23 cellular contexts compared by ENCODE assay signal in genomic region chr2:200873561-200873960, GRCh38. TPM values are rescaled to one million over a fixed set of nuclear protein-coding genes. Genes with fewer than 3 reads are reported as not detected.
DNase-seq lines count a peak whose midpoint lies in the region; ATAC-seq and TF ChIP-seq lines count a peak whose summit lies in the region.
"Had no signal": no experiment of that assay in that cellular context is flagged by ENCODE, and none has a peak within 500 bp of the region (broad histone marks: within the 10 kb centered on the region; RNA-seq: fewer than 3 reads in every experiment).

No MANE protein-coding gene starts in this region.

- TF ChIP-seq CTCF in spleen (IDR thresholded peaks at IDR 0.05 in 8 of 11, conservative IDR thresholded peaks at IDR 0.05 in 3 of 11) = no peak

- ATAC-seq in activated CD4-positive, CD25-positive, alpha-beta regulatory T cell treated with anti-CD3 and anti-CD28 coated beads, Interleukin-2, amount 50 U/mL, for 24 hours = no peak
- ATAC-seq: A549, GM12878, GM23338, HCT116 had no signal

- no peak overlapping the region for H3K4me3 ChIP-seq in SJCRH30
- no peak overlapping the region for H3K4me3 ChIP-seq in spleen
- H3K4me3 ChIP-seq: A549; BLaER1 treated with 17β-estradiol and CSF1 and Interleukin-3, amounts not matched to agents 10 nM and 100 nM; GM12878; GM23338 had no signal

- WGBS in spleen, 5 donors = 94 to 98% (median 94%) methylated on average over 6 of the region's 6 CpGs

- intact Hi-C loops in spleen (cut with DNase I; ENCODE audit: low total_unique reads) = no loop called here

- H3K27me3 ChIP-seq in SJCRH30 (no peaks in the 10 kb centered on the region), spleen (replicated peaks in 1 of 7) (no peaks in the 10 kb centered on the region)
- H3K27me3 ChIP-seq: BE2C; BLaER1 treated with 17β-estradiol and CSF1 and Interleukin-3, amounts not matched to agents 10 nM and 100 nM had no signal

- H3K4me1 ChIP-seq in SJCRH30 = no peaks in the 10 kb centered on the region
- no peaks in the 10 kb centered on the region for H3K4me1 ChIP-seq in spleen
- H3K4me1 ChIP-seq: A549, BE2C had no signal

- H3K36me3 ChIP-seq in SJCRH30 (peaks cover 34% of the 10 kb centered on the region), spleen (peaks cover 3 to 90% (median 57%) of the 10 kb centered on the region in 6 donors)

- DNase-seq in LHCN-M2 (ENCODE audit: low read depth) (peak; percentile 69), SJCRH30 (no peak), amniotic epithelial cell (ENCODE audit: low read depth) (peak; percentile 20), myocyte (ENCODE audit: low read depth) (peak; percentile 31), spleen (no peak), NCI-H82 (lab: John Stamatoyannopoulos, UW) (no peak)
- DNase-seq: 8988T; ACHN; AML-193; BE2C; CD4-positive, alpha-beta T cell; CD8-positive, alpha-beta memory T cell; DMS 273 treated with DMSO at 0.1 percent for 48 hours; DMS79; EL; GDM1; H9 had no signal

- H3K27ac ChIP-seq in SJCRH30 = peak overlapping the region; percentile 23; the same call in 1 of the 2 replicates
- no peak overlapping the region for H3K27ac ChIP-seq in spleen
- H3K27ac ChIP-seq: A549; BLaER1 treated with 17β-estradiol and CSF1 and Interleukin-3, amounts not matched to agents 10 nM and 100 nM had no signal

- TF ChIP-seq POLR2A in spleen (IDR thresholded peaks at IDR 0.05) = no peak

- H3K9me3 ChIP-seq in SJCRH30 (replicated peaks) (no peaks in the 10 kb centered on the region), spleen (no peaks in the 10 kb centered on the region)
- H3K9me3 ChIP-seq: A549; BE2C; BLaER1 treated with 17β-estradiol and CSF1 and Interleukin-3, amounts not matched to agents 10 nM and 100 nM had no signal

RNA-seq across cellular contexts. Expression of gene CLK1, which starts 9.1 kb away (rescaled TPM):
- 35.4 and 44.3 TPM in 2 replicates for total RNA-seq in LHCN-M2 (2014; rRNA removed)
- polyA plus RNA-seq in LHCN-M2 (2012) = 15.3 TPM
- total RNA-seq in SJCRH30 (2014; rRNA removed; shearing (Covaris generic)) = 75.6 and 86.3 TPM in 2 replicates
- 65.5 and 70.0 TPM in 2 replicates for total RNA-seq in myocyte
- polyA plus RNA-seq in myocyte (2012) = 32.3 TPM
- 100 to 1,000 TPM; 161 to 326 (median 210) TPM for total RNA-seq in spleen
- 100 to 1,000 TPM; 314 to 737 (median 640) TPM for polyA plus RNA-seq in spleen

RNA-seq across cellular contexts. Expression of gene PPIL3, which starts 15.3 kb away (rescaled TPM):
- total RNA-seq in LHCN-M2 (2014; rRNA removed) (66.8 and 106 TPM in 2 replicates), myocyte (36.3 and 42.3 TPM in 2 replicates), spleen (100 to 1,000 TPM in 1 of 7 donors, 10 to 100 TPM in 6; 24.0 to 180 (median 35.8) TPM)
- 30.7 TPM for polyA plus RNA-seq in LHCN-M2 (2012)
- 36.7 and 39.1 TPM in 2 replicates for total RNA-seq in SJCRH30 (2014; rRNA removed; shearing (Covaris generic))
- polyA plus RNA-seq in myocyte (2012) = 37.9 TPM
- polyA plus RNA-seq in spleen = 10 to 100 TPM; 20.3 to 37.5 (median 22.3) TPM

RNA-seq across cellular contexts. Expression of gene NIF3L1, which starts 15.6 kb away (rescaled TPM):
- 34.5 and 38.3 TPM in 2 replicates for total RNA-seq in LHCN-M2 (2014; rRNA removed)
- 17.3 TPM for polyA plus RNA-seq in LHCN-M2 (2012)
- total RNA-seq in SJCRH30 (2014; rRNA removed; shearing (Covaris generic)) = 50.1 and 55.3 TPM in 2 replicates
- total RNA-seq in myocyte = 16.2 and 34.1 TPM in 2 replicates
- polyA plus RNA-seq in myocyte (2012) = 20.0 TPM
- 10 to 100 TPM; 17.2 to 26.4 (median 20.6) TPM for total RNA-seq in spleen
- polyA plus RNA-seq in spleen = 10 to 100 TPM; 18.9 to 24.5 (median 20.1) TPM

Comparison
In these comparisons a context has a peak if more than half of its experiments do, and no peak if none do; other contexts are left out.
1. DNase-seq: peak in LHCN-M2 (single experiment), amniotic epithelial cell (single experiment) and myocyte (single experiment); none in SJCRH30 (0 of 2), spleen (single experiment) and NCI-H82 (single experiment).